8 cellular contexts compared by ENCODE assay signal in genomic region chr15:39969871-39970270, GRCh38. TPM values are rescaled to one million over a fixed set of nuclear protein-coding genes. Genes with fewer than 3 reads are reported as not detected.
DNase-seq lines count a peak whose midpoint lies in the region; ATAC-seq and TF ChIP-seq lines count a peak whose summit lies in the region.

No MANE protein-coding gene starts in this region.

- H3K27ac ChIP-seq in HEK293 (ENCODE audit: extremely low read depth, low read depth, low read length) (no peak overlapping the region), brain microvascular endothelial cell (no peak overlapping the region)

- no peaks in the 10 kb centered on the region for H3K9me3 ChIP-seq in HEK293 (ENCODE audit: control insufficient read depth, insufficient read depth, low read depth, low read length)

- CTCF ChIA-PET in HEK293 (lab: Yijun Ruan, JAX): interaction anchor here (0.7 kb wide), 1 partner anchor 94 kb away, joined by 3 read pairs; no protein-coding TSS in a partner anchor

- 49 to 58% methylated on average over 2 of the region's 2 CpGs for WGBS in lower leg skin, 2 donors

- TF ChIP-seq CTCF in AG09309 (IDR thresholded peaks at IDR 0.05; ENCODE audit: control insufficient read depth, insufficient read depth, low read depth, low read length, missing control alignments) (no peak), HEK293 (tag by site-specific recombination; IDR thresholded peaks at IDR 0.05) (no peak), brain microvascular endothelial cell (IDR thresholded peaks at IDR 0.05; ENCODE audit: low read depth, low read length, missing control alignments) (no peak), lower leg skin (IDR thresholded peaks at IDR 0.05) (no peak)

- POLR2A ChIA-PET in HEK293 (lab: Yijun Ruan, JAX): interaction anchor here (0.6 kb wide), 1 partner anchor 34 kb away, joined by 4 read pairs; no protein-coding TSS in a partner anchor

- H3K4me1 ChIP-seq in HEK293 (ENCODE audit: control insufficient read depth, insufficient read depth, low read length): peaks cover 4% of the 10 kb centered on the region; the same call in 1 of the 2 replicates

- intact Hi-C loops in lower leg skin (cut with DNase I; ENCODE audit: low total_unique reads): no loop called here

- DNase-seq in AG09309 (ENCODE audit: low read depth) (peak; percentile 58), brain microvascular endothelial cell (peak; percentile 50), lower leg skin (ENCODE audit: low spot score in 2 of 2) (peak; percentile 61 to 90), DMS79 (lab: John Stamatoyannopoulos, UW) (no peak), NCI-H1105 treated with DMSO at 0.1 percent for 48 hours (lab: John Stamatoyannopoulos, UW) (no peak), NCI-H187 treated with DMSO at 0.1 percent for 48 hours (lab: John Stamatoyannopoulos, UW) (no peak)

- no peaks in the 10 kb centered on the region for H3K27me3 ChIP-seq in brain microvascular endothelial cell (replicated peaks)

- in situ Hi-C loops in brain microvascular endothelial cell (cut with HindIII; ENCODE audit: low pct_ligation_motif_present, low sequenced_read_pairs): no loop called here

- H3K4me3 ChIP-seq in AG09309 (ENCODE audit: control insufficient read depth, low read depth, low read length) (no peak overlapping the region), HEK293 (ENCODE audit: low read depth, low read length) (no peak overlapping the region), brain microvascular endothelial cell (ENCODE audit: low read depth, low read length) (no peak overlapping the region), lower leg skin (ENCODE audit: low read depth, poor library complexity, severe bottlenecking) (no peak overlapping the region)

- no peak for TF ChIP-seq POLR2A in lower leg skin (IDR thresholded peaks at IDR 0.05)

- H3K36me3 ChIP-seq in HEK293 (ENCODE audit: control insufficient read depth in 2 of 2, insufficient read depth in 1 of 2, low read length in 2 of 2) (peaks cover 4 to 54% of the 10 kb centered on the region in 2 experiments), brain microvascular endothelial cell (replicated peaks) (peaks cover 54% of the 10 kb centered on the region)

- no peak for ATAC-seq in GM18520 (IDR thresholded peaks at IDR 0.05; ENCODE audit: unreplicated experiment)

TF ChIP-seq in HEK293, 187 proteins besides CTCF, POLR2A, EP300 and RAD21 (continues in another document):
- peak; percentile 22; the same call in 1 of the 2 replicates for TF ChIP-seq ZBTB17 (tag by site-specific recombination; IDR thresholded peaks at IDR 0.05)
- no peak for TF ChIP-seq ZNF211 (tag by site-specific recombination; IDR thresholded peaks at IDR 0.05; ENCODE audit: low read depth)
- TF ChIP-seq ZNF354C (tag by site-specific recombination; IDR thresholded peaks at IDR 0.05; ENCODE audit: borderline replicate concordance, low read depth): no peak
- no peak for TF ChIP-seq KLF1 (tag by site-specific recombination; IDR thresholded peaks at IDR 0.05)
- TF ChIP-seq ZNF571 (tag by site-specific recombination; IDR thresholded peaks at IDR 0.05): no peak
- no peak for TF ChIP-seq ZNF777 (tag by site-specific recombination; IDR thresholded peaks at IDR 0.05; ENCODE audit: borderline replicate concordance)
- peak; percentile 76 for TF ChIP-seq PRDM6 (tag by site-specific recombination; IDR thresholded peaks at IDR 0.05)
- no peak for TF ChIP-seq PRDM4 (tag by site-specific recombination; IDR thresholded peaks at IDR 0.05)
- TF ChIP-seq ZNF48 (tag by site-specific recombination; IDR thresholded peaks at IDR 0.05): no peak
- peak; percentile 70 for TF ChIP-seq SP7 (tag by site-specific recombination; IDR thresholded peaks at IDR 0.05)
- no peak for TF ChIP-seq ZNF530 (tag by site-specific recombination; IDR thresholded peaks at IDR 0.05; ENCODE audit: low read depth)
- no peak for TF ChIP-seq KLF17 (tag by site-specific recombination; IDR thresholded peaks at IDR 0.05)
- 0 out of 2 replicates have a peak, but pooled peaks have one; percentile 27 for TF ChIP-seq ZNF10 (tag by site-specific recombination; IDR thresholded peaks at IDR 0.05)
- no peak for TF ChIP-seq ZNF585B (tag by site-specific recombination; IDR thresholded peaks at IDR 0.05)
- no peak for TF ChIP-seq ZNF174 (tag by site-specific recombination; IDR thresholded peaks at IDR 0.05)
- no peak for TF ChIP-seq ZNF18 (tag by site-specific recombination; IDR thresholded peaks at IDR 0.05)
- TF ChIP-seq OSR2 (tag by site-specific recombination; IDR thresholded peaks at IDR 0.05): peak; percentile 77
- 0 out of 2 replicates have a peak, but pooled peaks have one; percentile 39 for TF ChIP-seq ZNF660 (tag by site-specific recombination; IDR thresholded peaks at IDR 0.05)
- TF ChIP-seq ZNF513 (tag by site-specific recombination; IDR thresholded peaks at IDR 0.05): peak; percentile 72

RNA-seq across cellular contexts. Expression of gene EIF2AK4, which starts 36.0 kb away (rescaled TPM):
- 10 to 100 TPM; 14.3 to 23.0 (median 15.0) TPM for total RNA-seq in lower leg skin

RNA-seq across cellular contexts. Expression of gene GPR176, which starts 49.8 kb away (rescaled TPM):
- total RNA-seq in lower leg skin: 1 to 10 TPM in 3 of 4 donors, under 1 TPM in 1; 0.53 to 6.2 (median 3.0) TPM

Comparison
In these comparisons a context has a peak if more than half of its experiments do, and no peak if none do; other contexts are left out.
1. DNase-seq: peak in AG09309 (single experiment), brain microvascular endothelial cell (single experiment) and lower leg skin (2 of 2); none in DMS79 (single experiment), NCI-H1105 treated with DMSO at 0.1 percent for 48 hours (single experiment) and NCI-H187 treated with DMSO at 0.1 percent for 48 hours (single experiment).